ENCODE assay signal across 1 cellular context in the genomic region with DNA sequence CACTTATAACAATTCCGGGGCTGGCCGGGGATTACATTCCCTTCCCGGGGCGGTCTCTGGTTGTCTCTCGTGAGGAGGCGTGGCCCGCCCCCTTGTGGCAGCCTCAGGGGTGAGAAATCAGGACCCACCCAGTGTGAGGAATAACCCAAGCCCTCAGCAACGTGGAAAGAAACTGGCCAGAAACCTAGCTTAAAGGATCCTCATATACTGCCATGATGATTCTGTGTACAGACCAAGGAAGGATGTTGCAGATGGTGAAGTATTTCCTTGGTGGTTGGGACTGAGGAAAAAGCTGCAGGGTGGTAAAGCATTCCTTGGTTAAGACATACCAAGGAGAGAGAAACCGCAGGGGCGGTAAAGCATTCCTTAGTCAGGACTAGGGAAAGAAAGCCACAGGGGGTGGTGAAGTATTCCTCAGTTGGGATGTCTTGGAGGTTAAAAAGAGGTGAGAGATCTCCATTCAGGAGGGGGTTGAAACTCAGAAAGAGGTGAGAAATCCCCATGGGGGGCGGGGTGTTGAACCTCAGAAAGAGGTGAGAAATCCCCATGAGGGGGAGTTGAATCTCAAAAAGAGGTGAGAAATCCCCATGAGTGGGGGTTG.
TF ChIP-seq lines count a peak whose summit lies in the region.

No MANE protein-coding gene starts in this region.

TF ChIP-seq in GM12878, 131 proteins besides CTCF, POLR2A, EP300 and RAD21 (continued from another document and continues in another):
- TF ChIP-seq, protein P1, sequence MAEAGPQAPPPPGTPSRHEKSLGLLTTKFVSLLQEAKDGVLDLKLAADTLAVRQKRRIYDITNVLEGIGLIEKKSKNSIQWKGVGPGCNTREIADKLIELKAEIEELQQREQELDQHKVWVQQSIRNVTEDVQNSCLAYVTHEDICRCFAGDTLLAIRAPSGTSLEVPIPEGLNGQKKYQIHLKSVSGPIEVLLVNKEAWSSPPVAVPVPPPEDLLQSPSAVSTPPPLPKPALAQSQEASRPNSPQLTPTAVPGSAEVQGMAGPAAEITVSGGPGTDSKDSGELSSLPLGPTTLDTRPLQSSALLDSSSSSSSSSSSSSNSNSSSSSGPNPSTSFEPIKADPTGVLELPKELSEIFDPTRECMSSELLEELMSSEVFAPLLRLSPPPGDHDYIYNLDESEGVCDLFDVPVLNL (IDR thresholded peaks at IDR 0.05; ENCODE audit: low read depth, low read length), result no peak
- no peak for TF ChIP-seq FOS (IDR thresholded peaks at IDR 0.05; ENCODE audit: borderline replicate concordance, extremely low read depth, insufficient read length)
- TF ChIP-seq, protein P2, sequence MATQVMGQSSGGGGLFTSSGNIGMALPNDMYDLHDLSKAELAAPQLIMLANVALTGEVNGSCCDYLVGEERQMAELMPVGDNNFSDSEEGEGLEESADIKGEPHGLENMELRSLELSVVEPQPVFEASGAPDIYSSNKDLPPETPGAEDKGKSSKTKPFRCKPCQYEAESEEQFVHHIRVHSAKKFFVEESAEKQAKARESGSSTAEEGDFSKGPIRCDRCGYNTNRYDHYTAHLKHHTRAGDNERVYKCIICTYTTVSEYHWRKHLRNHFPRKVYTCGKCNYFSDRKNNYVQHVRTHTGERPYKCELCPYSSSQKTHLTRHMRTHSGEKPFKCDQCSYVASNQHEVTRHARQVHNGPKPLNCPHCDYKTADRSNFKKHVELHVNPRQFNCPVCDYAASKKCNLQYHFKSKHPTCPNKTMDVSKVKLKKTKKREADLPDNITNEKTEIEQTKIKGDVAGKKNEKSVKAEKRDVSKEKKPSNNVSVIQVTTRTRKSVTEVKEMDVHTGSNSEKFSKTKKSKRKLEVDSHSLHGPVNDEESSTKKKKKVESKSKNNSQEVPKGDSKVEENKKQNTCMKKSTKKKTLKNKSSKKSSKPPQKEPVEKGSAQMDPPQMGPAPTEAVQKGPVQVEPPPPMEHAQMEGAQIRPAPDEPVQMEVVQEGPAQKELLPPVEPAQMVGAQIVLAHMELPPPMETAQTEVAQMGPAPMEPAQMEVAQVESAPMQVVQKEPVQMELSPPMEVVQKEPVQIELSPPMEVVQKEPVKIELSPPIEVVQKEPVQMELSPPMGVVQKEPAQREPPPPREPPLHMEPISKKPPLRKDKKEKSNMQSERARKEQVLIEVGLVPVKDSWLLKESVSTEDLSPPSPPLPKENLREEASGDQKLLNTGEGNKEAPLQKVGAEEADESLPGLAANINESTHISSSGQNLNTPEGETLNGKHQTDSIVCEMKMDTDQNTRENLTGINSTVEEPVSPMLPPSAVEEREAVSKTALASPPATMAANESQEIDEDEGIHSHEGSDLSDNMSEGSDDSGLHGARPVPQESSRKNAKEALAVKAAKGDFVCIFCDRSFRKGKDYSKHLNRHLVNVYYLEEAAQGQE (IDR thresholded peaks at IDR 0.05; ENCODE audit: low read depth, low read length), result no peak
- TF ChIP-seq BHLHE40 (IDR thresholded peaks at IDR 0.05; ENCODE audit: borderline replicate concordance in 1 of 2, low read depth in 2 of 2, low read length in 1 of 2), result no peak
- no peak for TF ChIP-seq WRNIP1 (IDR thresholded peaks at IDR 0.05; ENCODE audit: borderline replicate concordance, low read depth, low read length)
- TF ChIP-seq YY1 (IDR thresholded peaks at IDR 0.05; ENCODE audit: low read depth, low read length), result no peak
- TF ChIP-seq RBBP5 (conservative IDR thresholded peaks at IDR 0.05), result no peak
- TF ChIP-seq, protein P3, sequence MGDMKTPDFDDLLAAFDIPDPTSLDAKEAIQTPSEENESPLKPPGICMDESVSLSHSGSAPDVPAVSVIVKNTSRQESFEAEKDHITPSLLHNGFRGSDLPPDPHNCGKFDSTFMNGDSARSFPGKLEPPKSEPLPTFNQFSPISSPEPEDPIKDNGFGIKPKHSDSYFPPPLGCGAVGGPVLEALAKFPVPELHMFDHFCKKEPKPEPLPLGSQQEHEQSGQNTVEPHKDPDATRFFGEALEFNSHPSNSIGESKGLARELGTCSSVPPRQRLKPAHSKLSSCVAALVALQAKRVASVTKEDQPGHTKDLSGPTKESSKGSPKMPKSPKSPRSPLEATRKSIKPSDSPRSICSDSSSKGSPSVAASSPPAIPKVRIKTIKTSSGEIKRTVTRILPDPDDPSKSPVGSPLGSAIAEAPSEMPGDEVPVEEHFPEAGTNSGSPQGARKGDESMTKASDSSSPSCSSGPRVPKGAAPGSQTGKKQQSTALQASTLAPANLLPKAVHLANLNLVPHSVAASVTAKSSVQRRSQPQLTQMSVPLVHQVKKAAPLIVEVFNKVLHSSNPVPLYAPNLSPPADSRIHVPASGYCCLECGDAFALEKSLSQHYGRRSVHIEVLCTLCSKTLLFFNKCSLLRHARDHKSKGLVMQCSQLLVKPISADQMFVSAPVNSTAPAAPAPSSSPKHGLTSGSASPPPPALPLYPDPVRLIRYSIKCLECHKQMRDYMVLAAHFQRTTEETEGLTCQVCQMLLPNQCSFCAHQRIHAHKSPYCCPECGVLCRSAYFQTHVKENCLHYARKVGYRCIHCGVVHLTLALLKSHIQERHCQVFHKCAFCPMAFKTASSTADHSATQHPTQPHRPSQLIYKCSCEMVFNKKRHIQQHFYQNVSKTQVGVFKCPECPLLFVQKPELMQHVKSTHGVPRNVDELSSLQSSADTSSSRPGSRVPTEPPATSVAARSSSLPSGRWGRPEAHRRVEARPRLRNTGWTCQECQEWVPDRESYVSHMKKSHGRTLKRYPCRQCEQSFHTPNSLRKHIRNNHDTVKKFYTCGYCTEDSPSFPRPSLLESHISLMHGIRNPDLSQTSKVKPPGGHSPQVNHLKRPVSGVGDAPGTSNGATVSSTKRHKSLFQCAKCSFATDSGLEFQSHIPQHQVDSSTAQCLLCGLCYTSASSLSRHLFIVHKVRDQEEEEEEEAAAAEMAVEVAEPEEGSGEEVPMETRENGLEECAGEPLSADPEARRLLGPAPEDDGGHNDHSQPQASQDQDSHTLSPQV (IDR thresholded peaks at IDR 0.05), result no peak
- TF ChIP-seq NFIC (IDR thresholded peaks at IDR 0.05; ENCODE audit: low read depth, low read length), result peak; percentile 76
- TF ChIP-seq RFX5 (IDR thresholded peaks at IDR 0.05; ENCODE audit: low read depth, low read length), result no peak
- TF ChIP-seq RELA (IDR thresholded peaks at IDR 0.05; ENCODE audit: borderline replicate concordance, partially characterized antibody), result no peak
- TF ChIP-seq ZNF622 (IDR thresholded peaks at IDR 0.05), result no peak
- TF ChIP-seq EED (IDR thresholded peaks at IDR 0.05; ENCODE audit: low read depth), result peak; percentile 43; the same call in 1 of the 2 replicates
- no peak for TF ChIP-seq KLF5 (IDR thresholded peaks at IDR 0.05; ENCODE audit: partially characterized antibody)
- TF ChIP-seq, protein P4, sequence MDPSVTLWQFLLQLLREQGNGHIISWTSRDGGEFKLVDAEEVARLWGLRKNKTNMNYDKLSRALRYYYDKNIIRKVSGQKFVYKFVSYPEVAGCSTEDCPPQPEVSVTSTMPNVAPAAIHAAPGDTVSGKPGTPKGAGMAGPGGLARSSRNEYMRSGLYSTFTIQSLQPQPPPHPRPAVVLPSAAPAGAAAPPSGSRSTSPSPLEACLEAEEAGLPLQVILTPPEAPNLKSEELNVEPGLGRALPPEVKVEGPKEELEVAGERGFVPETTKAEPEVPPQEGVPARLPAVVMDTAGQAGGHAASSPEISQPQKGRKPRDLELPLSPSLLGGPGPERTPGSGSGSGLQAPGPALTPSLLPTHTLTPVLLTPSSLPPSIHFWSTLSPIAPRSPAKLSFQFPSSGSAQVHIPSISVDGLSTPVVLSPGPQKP (IDR thresholded peaks at IDR 0.05; ENCODE audit: low read depth, low read length), result no peak
- TF ChIP-seq, protein P5, sequence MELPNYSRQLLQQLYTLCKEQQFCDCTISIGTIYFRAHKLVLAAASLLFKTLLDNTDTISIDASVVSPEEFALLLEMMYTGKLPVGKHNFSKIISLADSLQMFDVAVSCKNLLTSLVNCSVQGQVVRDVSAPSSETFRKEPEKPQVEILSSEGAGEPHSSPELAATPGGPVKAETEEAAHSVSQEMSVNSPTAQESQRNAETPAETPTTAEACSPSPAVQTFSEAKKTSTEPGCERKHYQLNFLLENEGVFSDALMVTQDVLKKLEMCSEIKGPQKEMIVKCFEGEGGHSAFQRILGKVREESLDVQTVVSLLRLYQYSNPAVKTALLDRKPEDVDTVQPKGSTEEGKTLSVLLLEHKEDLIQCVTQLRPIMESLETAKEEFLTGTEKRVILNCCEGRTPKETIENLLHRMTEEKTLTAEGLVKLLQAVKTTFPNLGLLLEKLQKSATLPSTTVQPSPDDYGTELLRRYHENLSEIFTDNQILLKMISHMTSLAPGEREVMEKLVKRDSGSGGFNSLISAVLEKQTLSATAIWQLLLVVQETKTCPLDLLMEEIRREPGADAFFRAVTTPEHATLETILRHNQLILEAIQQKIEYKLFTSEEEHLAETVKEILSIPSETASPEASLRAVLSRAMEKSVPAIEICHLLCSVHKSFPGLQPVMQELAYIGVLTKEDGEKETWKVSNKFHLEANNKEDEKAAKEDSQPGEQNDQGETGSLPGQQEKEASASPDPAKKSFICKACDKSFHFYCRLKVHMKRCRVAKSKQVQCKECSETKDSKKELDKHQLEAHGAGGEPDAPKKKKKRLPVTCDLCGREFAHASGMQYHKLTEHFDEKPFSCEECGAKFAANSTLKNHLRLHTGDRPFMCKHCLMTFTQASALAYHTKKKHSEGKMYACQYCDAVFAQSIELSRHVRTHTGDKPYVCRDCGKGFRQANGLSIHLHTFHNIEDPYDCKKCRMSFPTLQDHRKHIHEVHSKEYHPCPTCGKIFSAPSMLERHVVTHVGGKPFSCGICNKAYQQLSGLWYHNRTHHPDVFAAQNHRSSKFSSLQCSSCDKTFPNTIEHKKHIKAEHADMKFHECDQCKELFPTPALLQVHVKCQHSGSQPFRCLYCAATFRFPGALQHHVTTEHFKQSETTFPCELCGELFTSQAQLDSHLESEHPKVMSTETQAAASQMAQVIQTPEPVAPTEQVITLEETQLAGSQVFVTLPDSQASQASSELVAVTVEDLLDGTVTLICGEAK (IDR thresholded peaks at IDR 0.05; ENCODE audit: borderline replicate concordance), result no peak
- no peak for TF ChIP-seq HDAC2 (IDR thresholded peaks at IDR 0.05)
- TF ChIP-seq RUNX3 (IDR thresholded peaks at IDR 0.05; ENCODE audit: low read length), result peak; percentile 56
- TF ChIP-seq NR2C1 (IDR thresholded peaks at IDR 0.05), result no peak
- no peak for TF ChIP-seq TCF3 (IDR thresholded peaks at IDR 0.05; ENCODE audit: borderline replicate concordance, insufficient read depth, low read depth, low read length)
- TF ChIP-seq, protein P6, sequence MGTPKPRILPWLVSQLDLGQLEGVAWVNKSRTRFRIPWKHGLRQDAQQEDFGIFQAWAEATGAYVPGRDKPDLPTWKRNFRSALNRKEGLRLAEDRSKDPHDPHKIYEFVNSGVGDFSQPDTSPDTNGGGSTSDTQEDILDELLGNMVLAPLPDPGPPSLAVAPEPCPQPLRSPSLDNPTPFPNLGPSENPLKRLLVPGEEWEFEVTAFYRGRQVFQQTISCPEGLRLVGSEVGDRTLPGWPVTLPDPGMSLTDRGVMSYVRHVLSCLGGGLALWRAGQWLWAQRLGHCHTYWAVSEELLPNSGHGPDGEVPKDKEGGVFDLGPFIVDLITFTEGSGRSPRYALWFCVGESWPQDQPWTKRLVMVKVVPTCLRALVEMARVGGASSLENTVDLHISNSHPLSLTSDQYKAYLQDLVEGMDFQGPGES (IDR thresholded peaks at IDR 0.05), result no peak
- no peak for TF ChIP-seq TCF12 (IDR thresholded peaks at IDR 0.05; ENCODE audit: low read depth, low read length)
- TF ChIP-seq SREBF2 (IDR thresholded peaks at IDR 0.05; ENCODE audit: low read length), result no peak
- TF ChIP-seq SUZ12 (IDR thresholded peaks at IDR 0.05; ENCODE audit: unreplicated experiment), result no peak
- TF ChIP-seq HDGF (IDR thresholded peaks at IDR 0.05), result no peak
- TF ChIP-seq JUND (IDR thresholded peaks at IDR 0.05; ENCODE audit: low read depth, low read length), result no peak
- no peak for TF ChIP-seq CHD4 (IDR thresholded peaks at IDR 0.05)
- TF ChIP-seq, protein P7, sequence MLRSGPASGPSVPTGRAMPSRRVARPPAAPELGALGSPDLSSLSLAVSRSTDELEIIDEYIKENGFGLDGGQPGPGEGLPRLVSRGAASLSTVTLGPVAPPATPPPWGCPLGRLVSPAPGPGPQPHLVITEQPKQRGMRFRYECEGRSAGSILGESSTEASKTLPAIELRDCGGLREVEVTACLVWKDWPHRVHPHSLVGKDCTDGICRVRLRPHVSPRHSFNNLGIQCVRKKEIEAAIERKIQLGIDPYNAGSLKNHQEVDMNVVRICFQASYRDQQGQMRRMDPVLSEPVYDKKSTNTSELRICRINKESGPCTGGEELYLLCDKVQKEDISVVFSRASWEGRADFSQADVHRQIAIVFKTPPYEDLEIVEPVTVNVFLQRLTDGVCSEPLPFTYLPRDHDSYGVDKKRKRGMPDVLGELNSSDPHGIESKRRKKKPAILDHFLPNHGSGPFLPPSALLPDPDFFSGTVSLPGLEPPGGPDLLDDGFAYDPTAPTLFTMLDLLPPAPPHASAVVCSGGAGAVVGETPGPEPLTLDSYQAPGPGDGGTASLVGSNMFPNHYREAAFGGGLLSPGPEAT (IDR thresholded peaks at IDR 0.05; ENCODE audit: low read depth), result peak; percentile 48; the same call in 1 of the 2 replicates
- no peak for TF ChIP-seq CBFB (IDR thresholded peaks at IDR 0.05; ENCODE audit: low read depth)
- TF ChIP-seq MEF2A (IDR thresholded peaks at IDR 0.05; ENCODE audit: insufficient read depth, low read depth, low read length), result 0 out of 2 replicates have a peak, but pooled peaks have one; percentile 17
- no peak for TF ChIP-seq NFYA (IDR thresholded peaks at IDR 0.05; ENCODE audit: borderline replicate concordance, low read depth, low read length)
- TF ChIP-seq SMAD1 (IDR thresholded peaks at IDR 0.05; ENCODE audit: low read depth, partially characterized antibody), result no peak
- TF ChIP-seq, protein P8, sequence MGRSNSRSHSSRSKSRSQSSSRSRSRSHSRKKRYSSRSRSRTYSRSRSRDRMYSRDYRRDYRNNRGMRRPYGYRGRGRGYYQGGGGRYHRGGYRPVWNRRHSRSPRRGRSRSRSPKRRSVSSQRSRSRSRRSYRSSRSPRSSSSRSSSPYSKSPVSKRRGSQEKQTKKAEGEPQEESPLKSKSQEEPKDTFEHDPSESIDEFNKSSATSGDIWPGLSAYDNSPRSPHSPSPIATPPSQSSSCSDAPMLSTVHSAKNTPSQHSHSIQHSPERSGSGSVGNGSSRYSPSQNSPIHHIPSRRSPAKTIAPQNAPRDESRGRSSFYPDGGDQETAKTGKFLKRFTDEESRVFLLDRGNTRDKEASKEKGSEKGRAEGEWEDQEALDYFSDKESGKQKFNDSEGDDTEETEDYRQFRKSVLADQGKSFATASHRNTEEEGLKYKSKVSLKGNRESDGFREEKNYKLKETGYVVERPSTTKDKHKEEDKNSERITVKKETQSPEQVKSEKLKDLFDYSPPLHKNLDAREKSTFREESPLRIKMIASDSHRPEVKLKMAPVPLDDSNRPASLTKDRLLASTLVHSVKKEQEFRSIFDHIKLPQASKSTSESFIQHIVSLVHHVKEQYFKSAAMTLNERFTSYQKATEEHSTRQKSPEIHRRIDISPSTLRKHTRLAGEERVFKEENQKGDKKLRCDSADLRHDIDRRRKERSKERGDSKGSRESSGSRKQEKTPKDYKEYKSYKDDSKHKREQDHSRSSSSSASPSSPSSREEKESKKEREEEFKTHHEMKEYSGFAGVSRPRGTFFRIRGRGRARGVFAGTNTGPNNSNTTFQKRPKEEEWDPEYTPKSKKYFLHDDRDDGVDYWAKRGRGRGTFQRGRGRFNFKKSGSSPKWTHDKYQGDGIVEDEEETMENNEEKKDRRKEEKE (IDR thresholded peaks at IDR 0.05), result no peak
- no peak for TF ChIP-seq TAF1 (IDR thresholded peaks at IDR 0.05; ENCODE audit: borderline replicate concordance, low read depth, low read length)
- TF ChIP-seq EGR1 (IDR thresholded peaks at IDR 0.05; ENCODE audit: borderline replicate concordance in 1 of 2, low read depth in 2 of 2, low read length in 2 of 2), result peak in 1 of 2 experiments; percentile 40; a peak in 1 of 3 replicates
